22 cellular contexts compared by ENCODE assay signal in the genomic region with DNA sequence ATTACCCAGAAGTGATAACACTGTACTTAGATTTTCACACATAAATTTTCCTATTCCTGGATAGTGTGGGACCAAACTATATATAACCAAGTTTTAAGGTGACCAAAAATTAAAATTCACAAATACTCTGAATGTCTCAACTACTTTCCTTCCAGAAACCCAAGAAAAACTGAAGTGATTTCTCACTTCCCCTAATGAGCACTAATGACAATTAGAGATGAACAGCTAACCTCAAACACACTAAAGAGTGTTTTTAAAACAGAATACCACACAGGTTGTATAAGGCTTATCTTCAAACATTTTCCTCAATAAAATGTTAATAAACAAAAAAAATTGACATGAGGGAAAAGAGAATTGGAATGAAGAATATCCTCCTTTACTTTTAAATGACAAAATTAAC.
"Had no signal": no experiment of that assay in that cellular context is flagged by ENCODE, and none has a peak within 500 bp of the region (broad histone marks: within the 10 kb centered on the region; RNA-seq: fewer than 3 reads in every experiment).

No MANE protein-coding gene starts in this region.

- ATAC-seq: activated CD8-positive, alpha-beta T cell treated with anti-CD3 and anti-CD28 coated beads for 36 hours; activated naive CD4-positive, alpha-beta T cell treated with anti-CD3 and anti-CD28 coated beads, Interleukin-2, amount 50 U/mL, for 72 hours; body of pancreas; PC-3 had no signal

- DNase-seq: activated CD4-positive, alpha-beta T cell treated with anti-CD3 and anti-CD28 coated beads, Interleukin-2, amount 10 ng/mL, durations not matched to agents 24 days and 14 days; activated CD4-positive, alpha-beta T cell treated with anti-CD3 and anti-CD28 coated beads, Interleukin-2, amount 50 U/mL, for 4 hours; activated CD8-positive, alpha-beta T cell treated with anti-CD3 and anti-CD28 coated beads for 36 hours; activated gamma-delta T cell treated with Interleukin-2 at 50 U/mL for 16 hours; activated naive CD4-positive, alpha-beta T cell treated with anti-CD3 and anti-CD28 coated beads for 36 hours; activated T-cell treated with anti-CD3 and anti-CD28 coated beads, Interleukin-2, amount 50 U/mL, for 24 hours; adrenal gland; body of pancreas; NCI-H1105; NCI-H1417 treated with DMSO at 0.1 percent for 48 hours; NCI-H1930; NCI-H2081 treated with DMSO at 0.1 percent for 48 hours; NCI-H345; NCI-H526; NCI-H748 treated with DMSO at 0.1 percent for 48 hours; NK-92 treated with Interleukin-12 subunit alpha and Interleukin-12 subunit beta, amount 100 ng/mL, for 24 hours; PC-3; Peyer's patch; RPMI8226; SHP77 treated with DMSO at 0.1 percent for 48 hours; SK-N-SH had no signal
